8 cellular contexts compared by ENCODE assay signal in genomic region chr17:10499950-10500349, GRCh38. TPM values are rescaled to one million over a fixed set of nuclear protein-coding genes. Genes with fewer than 3 reads are reported as not detected.
"Had no signal": no experiment of that assay in that cellular context is flagged by ENCODE, and none has a peak within 500 bp of the region (broad histone marks: within the 10 kb centered on the region; RNA-seq: fewer than 3 reads in every experiment).

No MANE protein-coding gene starts in this region.

- H3K27ac ChIP-seq: GM23248, HL-60 had no signal

- ATAC-seq: HepG2 had no signal

- H3K4me3 ChIP-seq: GM23248 had no signal

- DNase-seq: GM23248, H9, HCEC 1CT had no signal

RNA-seq across cellular contexts. Expression of gene MYH1, which starts 18.4 kb away (rescaled TPM):
- total RNA-seq: H1, H9, HepG2, HT1080 had no signal
- polyA plus RNA-seq: H1, IgD-negative memory B cell had no signal

RNA-seq across cellular contexts. Expression of gene MYH4, which starts 30.6 kb away (rescaled TPM):
- total RNA-seq: GM23248, H1, H9, HT1080 had no signal
- polyA plus RNA-seq: GM23248, H1, IgD-negative memory B cell had no signal

RNA-seq across cellular contexts. Expression of gene MYH2, which starts 49.5 kb away (rescaled TPM):
- total RNA-seq: HepG2, HT1080 had no signal
- polyA plus RNA-seq: HepG2, IgD-negative memory B cell had no signal
